9 cellular contexts compared by ENCODE assay signal in genomic region chr3:105827101-105827634, GRCh38.
DNase-seq lines count a peak whose midpoint lies in the region; ATAC-seq lines count a peak whose summit lies in the region.
"Had no signal": no experiment of that assay in that cellular context is flagged by ENCODE, and none has a peak within 500 bp of the region (broad histone marks: within the 10 kb centered on the region; RNA-seq: fewer than 3 reads in every experiment).

No MANE protein-coding gene starts in this region.

- H3K9me3 Mint-ChIP-seq in central memory CD8-positive, alpha-beta T cell: no peaks in the 10 kb centered on the region

- peak overlapping the region; percentile 74 for H3K27ac Mint-ChIP-seq in central memory CD8-positive, alpha-beta T cell (ENCODE audit: low read depth)

- peaks cover 83% of the 10 kb centered on the region for H3K4me1 Mint-ChIP-seq in central memory CD8-positive, alpha-beta T cell

- H3K27me3 Mint-ChIP-seq in central memory CD8-positive, alpha-beta T cell: no peaks in the 10 kb centered on the region

- ATAC-seq in HG03066 (IDR thresholded peaks at IDR 0.05; ENCODE audit: low read depth, unreplicated experiment) (peak; percentile 41), GM19467 (IDR thresholded peaks at IDR 0.05; ENCODE audit: unreplicated experiment) (no peak)
- no peak for ATAC-seq in central memory CD8-positive, alpha-beta T cell (replicated peaks; ENCODE audit: extremely low read depth, poor library complexity, severe bottlenecking)

- DNase-seq in stimulated activated CD4-positive, alpha-beta T cell treated with anti-CD3 and anti-CD28 coated beads, Interleukin-15, amount 100 ng/mL, for 24 hours: peak; percentile 27
- no peak for DNase-seq in stimulated activated CD4-positive, alpha-beta T cell treated with anti-CD3 and anti-CD28 coated beads, Interleukin-2, amount 100 ng/mL, for 48 hours
- no peak for DNase-seq in central memory CD8-positive, alpha-beta T cell (ENCODE audit: low spot score in 2 of 2)
- DNase-seq in NCI-H524 treated with DMSO at 0.1 percent for 48 hours (lab: John Stamatoyannopoulos, UW) (no peak), NCI-H510A (lab: John Stamatoyannopoulos, UW) (no peak)
- no peak for DNase-seq in NK-92 treated with Interleukin-12 subunit alpha and Interleukin-12 subunit beta, amount 100 ng/mL, for 24 hours (lab: John Stamatoyannopoulos, UW)
- DNase-seq: NCI-H526 treated with DMSO at 0.1 percent for 48 hours had no signal

- peaks cover 22% of the 10 kb centered on the region for H3K36me3 Mint-ChIP-seq in central memory CD8-positive, alpha-beta T cell (ENCODE audit: insufficient read depth)

- peak overlapping the region; percentile 35 for H3K4me3 Mint-ChIP-seq in central memory CD8-positive, alpha-beta T cell
